ENCODE assay signal across 19 cellular contexts in the genomic region with DNA sequence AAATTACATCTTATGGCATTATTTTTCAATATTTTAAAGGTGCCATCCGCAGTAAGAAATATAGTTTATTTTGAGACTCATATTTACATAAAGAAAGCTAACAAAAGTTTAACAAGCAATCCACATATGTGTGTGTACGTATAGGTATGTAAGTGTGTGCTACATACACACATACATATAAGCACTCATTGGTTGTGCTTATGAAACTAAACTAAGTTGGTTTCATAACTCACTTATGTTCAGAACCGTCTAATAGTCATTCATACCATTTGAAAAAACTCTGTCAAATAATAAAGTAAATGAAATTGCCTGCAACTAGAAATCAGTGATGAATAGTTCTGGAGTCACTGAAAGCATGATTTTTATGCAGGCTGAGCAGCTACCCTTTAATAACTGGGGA. TPM values are rescaled to one million over a fixed set of nuclear protein-coding genes. Genes with fewer than 3 reads are reported as not detected.
A peak's percentile ranks its signal among the peaks of the same experiment; 100 is the strongest.
DNase-seq lines count a peak whose midpoint lies in the region; ATAC-seq, FAIRE-seq and TF ChIP-seq lines count a peak whose summit lies in the region.
"Had no signal": no experiment of that assay in that cellular context is flagged by ENCODE, and none has a peak within 500 bp of the region (broad histone marks: within the 10 kb centered on the region; RNA-seq: fewer than 3 reads in every experiment).

No MANE protein-coding gene starts in this region.

- H3K9me3 ChIP-seq in adipocyte (ENCODE audit: control insufficient read depth, low read length) (no peaks in the 10 kb centered on the region), subcutaneous abdominal adipose tissue (ENCODE audit: control insufficient read depth in 5 of 5, low read length in 5 of 5) (no peaks in the 10 kb centered on the region), WERI-Rb-1 (ENCODE audit: severe bottlenecking) (no peaks in the 10 kb centered on the region)
- H3K9me3 ChIP-seq: BLaER1 had no signal

- H3K4me1 Mint-ChIP-seq in activated naive CD8-positive, alpha-beta T cell treated with anti-CD3 and anti-CD28 coated beads for 36 hours = no peaks in the 10 kb centered on the region
- H3K4me1 Mint-ChIP-seq: CD14-positive monocyte; CD4-positive, alpha-beta memory T cell had no signal

- no peak for TF ChIP-seq CTCF in WERI-Rb-1 (IDR thresholded peaks at IDR 0.05; ENCODE audit: low read depth, low read length)

- H3K9me3 Mint-ChIP-seq in activated naive CD8-positive, alpha-beta T cell treated with anti-CD3 and anti-CD28 coated beads for 36 hours = no peaks in the 10 kb centered on the region
- H3K9me3 Mint-ChIP-seq: CD4-positive, alpha-beta memory T cell; HFFc6 had no signal

- FAIRE-seq in GM12892 (lab: Jason Lieb, UNC) (peak; percentile 51), GM19239 (lab: Jason Lieb, UNC) (peak; percentile 8)

- ATAC-seq in HG03045 (IDR thresholded peaks at IDR 0.05; ENCODE audit: unreplicated experiment) = no peak
- ATAC-seq: HCT116 had no signal

- H3K27me3 Mint-ChIP-seq in activated naive CD8-positive, alpha-beta T cell treated with anti-CD3 and anti-CD28 coated beads for 36 hours = no peaks in the 10 kb centered on the region
- H3K27me3 Mint-ChIP-seq: CD4-positive, alpha-beta memory T cell had no signal

- H3K4me1 ChIP-seq in adipocyte (ENCODE audit: control insufficient read depth, insufficient read depth, low read length) (peaks cover 2% of the 10 kb centered on the region), subcutaneous abdominal adipose tissue (ENCODE audit: control insufficient read depth in 5 of 5, insufficient read depth in 5 of 5, low read length in 5 of 5) (no peaks in the 10 kb centered on the region)
- H3K4me1 ChIP-seq: BLaER1 had no signal

- TF ChIP-seq POLR2A in GM12892 (IDR thresholded peaks at IDR 0.05; ENCODE audit: low read depth, low read length) = no peak

- peaks cover 50% of the 10 kb centered on the region for H3K36me3 ChIP-seq in adipocyte (ENCODE audit: control insufficient read depth, insufficient read depth, low read length, severe bottlenecking)
- H3K36me3 ChIP-seq in subcutaneous abdominal adipose tissue (ENCODE audit: control insufficient read depth in 5 of 5, insufficient read depth in 5 of 5, low read length in 5 of 5) = peaks cover 14 to 45% (median 37%) of the 10 kb centered on the region in 5 donors
- H3K36me3 ChIP-seq in WERI-Rb-1 = peaks cover 32% of the 10 kb centered on the region

- H3K4me3 Mint-ChIP-seq in activated naive CD8-positive, alpha-beta T cell treated with anti-CD3 and anti-CD28 coated beads for 36 hours = no peak overlapping the region
- H3K4me3 Mint-ChIP-seq: CD14-positive monocyte; CD4-positive, alpha-beta memory T cell; HFFc6 had no signal

- H3K27ac ChIP-seq in subcutaneous abdominal adipose tissue (ENCODE audit: low read depth, low read length) (peak overlapping the region; percentile 38), WERI-Rb-1 (no peak overlapping the region)
- H3K27ac ChIP-seq: BLaER1 had no signal

- peaks cover 7% of the 10 kb centered on the region for H3K36me3 Mint-ChIP-seq in activated naive CD8-positive, alpha-beta T cell treated with anti-CD3 and anti-CD28 coated beads for 36 hours

- DNase-seq in GM12892 (ENCODE audit: insufficient read length) (no peak), GM19239 (ENCODE audit: insufficient read length, low spot score) (no peak), adipocyte (ENCODE audit: low read depth) (no peak), WERI-Rb-1 (no peak)
- no peak for DNase-seq in activated naive CD8-positive, alpha-beta T cell treated with anti-CD3 and anti-CD28 coated beads for 36 hours
- DNase-seq: 8988T; CD4-positive, alpha-beta memory T cell; DMS79 treated with DMSO at 0.1 percent for 48 hours; GF-D8; GOT3; H7; HFFc6; KG1 had no signal

- H3K27me3 ChIP-seq in adipocyte (replicated peaks; ENCODE audit: control insufficient read depth, insufficient read depth, low read length) (no peaks in the 10 kb centered on the region), subcutaneous abdominal adipose tissue (ENCODE audit: control insufficient read depth in 5 of 5, insufficient read depth in 4 of 5, low read length in 5 of 5) (no peaks in the 10 kb centered on the region), WERI-Rb-1 (ENCODE audit: insufficient read depth, low read depth, severe bottlenecking) (no peaks in the 10 kb centered on the region)
- H3K27me3 ChIP-seq: BLaER1 had no signal

- H3K9ac ChIP-seq in adipocyte (ENCODE audit: low read length) (peak overlapping the region; percentile 51), subcutaneous abdominal adipose tissue (ENCODE audit: low read length in 5 of 5) (no peak overlapping the region)
- H3K9ac ChIP-seq: BLaER1 had no signal

- H3K27ac Mint-ChIP-seq in activated naive CD8-positive, alpha-beta T cell treated with anti-CD3 and anti-CD28 coated beads for 36 hours = no peak overlapping the region
- H3K27ac Mint-ChIP-seq: CD4-positive, alpha-beta memory T cell; HFFc6 had no signal

- H3K4me3 ChIP-seq in adipocyte (ENCODE audit: low read length) (no peak overlapping the region), subcutaneous abdominal adipose tissue (ENCODE audit: low read depth in 1 of 5, low read length in 5 of 5) (no peak overlapping the region), WERI-Rb-1 (ENCODE audit: low read depth, low read length) (no peak overlapping the region)
- H3K4me3 ChIP-seq: BLaER1 had no signal

RNA-seq across cellular contexts. Expression of a gene that starts 14.1 kb away (rescaled TPM):
- 15.0 TPM for polyA plus RNA-seq in GM12892 (2012; ENCODE audit: missing spikeins)
- 10 to 100 TPM; 15.2 to 18.9 TPM for total RNA-seq in activated naive CD8-positive, alpha-beta T cell treated with anti-CD3 and anti-CD28 coated beads for 36 hours

RNA-seq across cellular contexts. Expression of a gene that starts 14.2 kb away (rescaled TPM):
- 27.5 TPM for polyA plus RNA-seq in GM12892 (2012; ENCODE audit: missing spikeins)
- 10 to 100 TPM; 35.7 to 36.7 TPM for total RNA-seq in activated naive CD8-positive, alpha-beta T cell treated with anti-CD3 and anti-CD28 coated beads for 36 hours

RNA-seq across cellular contexts. Expression of a gene that starts 41.7 kb away (rescaled TPM):
- not detected for polyA plus RNA-seq in GM12892 (2012; ENCODE audit: missing spikeins)
- not detected for total RNA-seq in activated naive CD8-positive, alpha-beta T cell treated with anti-CD3 and anti-CD28 coated beads for 36 hours
- total RNA-seq: CD4-positive, alpha-beta memory T cell; HFFc6 had no signal
- polyA plus RNA-seq: AG04450; CD14-positive monocyte; CD4-positive, alpha-beta memory T cell had no signal

RNA-seq across cellular contexts. Expression of a gene that starts 52.3 kb away (rescaled TPM):
- polyA plus RNA-seq in GM12892 (2012; ENCODE audit: missing spikeins) = 23.4 TPM
- total RNA-seq in activated naive CD8-positive, alpha-beta T cell treated with anti-CD3 and anti-CD28 coated beads for 36 hours = 10 to 100 TPM in 1 of 2 experiments, 1 to 10 TPM in 1; 9.6 to 14.1 TPM
